In the genomic region with DNA sequence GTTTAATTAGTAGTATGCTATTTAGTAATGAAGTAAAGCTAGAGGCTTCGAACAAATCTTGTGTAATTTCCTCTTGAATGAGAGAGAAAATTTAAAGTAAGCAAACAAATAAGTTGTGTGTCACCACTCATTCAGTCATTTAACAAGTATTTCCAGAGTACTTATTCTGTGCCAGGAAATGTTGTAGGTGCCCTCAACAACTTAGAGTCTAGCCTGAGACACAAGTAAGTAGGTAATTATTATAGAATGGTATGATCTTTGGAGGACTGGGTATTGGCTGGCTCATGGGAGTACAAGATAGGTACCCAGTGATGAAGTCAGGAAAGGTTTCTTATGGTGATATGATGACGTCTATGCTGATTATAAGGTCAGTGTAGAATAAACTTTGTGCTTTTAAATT, we compare ENCODE assay signal across 20 cellular contexts. TPM values are rescaled to one million over a fixed set of nuclear protein-coding genes. Genes with fewer than 3 reads are reported as not detected.
DNase-seq lines count a peak whose midpoint lies in the region; ATAC-seq and TF ChIP-seq lines count a peak whose summit lies in the region.
"Had no signal": no experiment of that assay in that cellular context is flagged by ENCODE, and none has a peak within 500 bp of the region (broad histone marks: within the 10 kb centered on the region; RNA-seq: fewer than 3 reads in every experiment).

No MANE protein-coding gene starts in this region.

- H3K36me3 Mint-ChIP-seq in Caco-2 (ENCODE audit: insufficient read depth, unreplicated experiment), result peaks cover 4% of the 10 kb centered on the region

- no peak overlapping the region for H2AFZ ChIP-seq in PC-3 (ENCODE audit: low read length)
- H2AFZ ChIP-seq: GM23338 had no signal

- no peaks in the 10 kb centered on the region for H3F3A ChIP-seq in PC-3 (ENCODE audit: low read length, unreplicated experiment)

- no peak overlapping the region for H3K4me3 Mint-ChIP-seq in Caco-2 (ENCODE audit: unreplicated experiment)
- H3K4me3 Mint-ChIP-seq: CD14-positive monocyte; CD4-positive, alpha-beta memory T cell; GM23338; HFFc6; IgD-negative memory B cell had no signal

- no peaks in the 10 kb centered on the region for H3K9me3 ChIP-seq in PC-3 (ENCODE audit: low read length)
- H3K9me3 ChIP-seq in left lung, result no peaks in the 10 kb centered on the region
- no peaks in the 10 kb centered on the region for H3K9me3 ChIP-seq in Caco-2
- H3K9me3 ChIP-seq: A549 had no signal

- intact Hi-C loops in PC-3 (cut with micrococcal nuclease), result no loop called here
- intact Hi-C loops in left lung (cut with DNase I), result no loop called here
- intact Hi-C loops in Caco-2 (cut with micrococcal nuclease; ENCODE audit: unreplicated experiment), result no loop called here

- peaks cover 48% of the 10 kb centered on the region for H3K36me3 ChIP-seq in PC-3 (ENCODE audit: low read depth, low read length)
- peaks cover 0 to 19% of the 10 kb centered on the region in 2 donors for H3K36me3 ChIP-seq in left lung
- no peaks in the 10 kb centered on the region; the same call in none of the 2 replicates for H3K36me3 ChIP-seq in Caco-2 (ENCODE audit: control insufficient read depth, insufficient read depth, low read length)

- H4K20me1 ChIP-seq in PC-3 (ENCODE audit: low read length), result no peaks in the 10 kb centered on the region
- H4K20me1 ChIP-seq: BLaER1 had no signal

- no peak overlapping the region for H3K4me3 ChIP-seq in PC-3 (ENCODE audit: low read length)
- H3K4me3 ChIP-seq in epithelial cell of esophagus (ENCODE audit: low read length), result no peak overlapping the region
- H3K4me3 ChIP-seq in left lung, result no peak overlapping the region
- H3K4me3 ChIP-seq in Caco-2 (ENCODE audit: low read depth, low read length), result no peak overlapping the region
- H3K4me3 ChIP-seq: A549, BLaER1, GM23338 had no signal

- H3K27me3 ChIP-seq in PC-3 (ENCODE audit: low read length) (no peaks in the 10 kb centered on the region), left lung (no peaks in the 10 kb centered on the region), Caco-2 (replicated peaks; ENCODE audit: control insufficient read depth, insufficient read depth, low read length) (no peaks in the 10 kb centered on the region)
- H3K27me3 ChIP-seq: BLaER1 had no signal

- H3K27me3 Mint-ChIP-seq in Caco-2 (ENCODE audit: insufficient read depth, unreplicated experiment), result no peaks in the 10 kb centered on the region
- H3K27me3 Mint-ChIP-seq: CD4-positive, alpha-beta memory T cell; IgD-negative memory B cell had no signal

- H3K9me2 ChIP-seq in PC-3 (replicated peaks; ENCODE audit: low read length), result no peaks in the 10 kb centered on the region

- CTCF ChIA-PET in PC-3 (lab: Charles Lee), result no interaction called here
- CTCF ChIA-PET in Caco-2 (lab: Charles Lee), result no interaction called here
- CTCF ChIA-PET in HEK293T (lab: Yijun Ruan, JAX), result interaction anchor here (0.6 kb wide), 2 partner anchors 220 to 1997 kb away, joined by 3 to 4 read pairs; no protein-coding TSS in a partner anchor

- no peak overlapping the region for H3K4me2 ChIP-seq in PC-3 (ENCODE audit: low read length)
- H3K4me2 ChIP-seq: A549, BLaER1, GM23338 had no signal

- peak; percentile 71 for ATAC-seq in PC-3
- ATAC-seq in left lung, result peak; percentile 90
- ATAC-seq: A549, GM23338, HepG2 had no signal

- peak; percentile 3 for DNase-seq in AG08396 (ENCODE audit: low spot score)
- DNase-seq in PC-3, result peak; percentile 50
- DNase-seq in epithelial cell of esophagus (ENCODE audit: low read depth), result peak; percentile 36
- no peak for DNase-seq in left lung
- DNase-seq in Caco-2, result no peak
- no peak for DNase-seq in HEK293T (ENCODE audit: extremely low spot score)
- DNase-seq in NCI-H1417 treated with DMSO at 0.1 percent for 48 hours (lab: John Stamatoyannopoulos, UW), result no peak
- no peak for DNase-seq in stimulated activated CD4-positive, alpha-beta T cell treated with anti-CD3 and anti-CD28 coated beads, Interleukin-4, amount 100 ng/mL, for 4 hours
- DNase-seq: Calu3; CD4-positive, alpha-beta memory T cell; GDM1; HCEC 1CT; HFFc6 had no signal

- no peak for TF ChIP-seq CTCF in PC-3 (conservative IDR thresholded peaks at IDR 0.05; ENCODE audit: low read depth, low read length)
- no peak for TF ChIP-seq CTCF in epithelial cell of esophagus (IDR thresholded peaks at IDR 0.05; ENCODE audit: insufficient read depth, low read depth, low read length, missing control alignments)
- TF ChIP-seq CTCF in left lung (IDR thresholded peaks at IDR 0.05), result no peak
- TF ChIP-seq CTCF in Caco-2 (IDR thresholded peaks at IDR 0.05; ENCODE audit: insufficient read depth in 1 of 2, low read depth in 1 of 2, low read length in 1 of 2, severe bottlenecking in 1 of 2, unreplicated experiment in 1 of 2), result no peak

- H3K9ac ChIP-seq in PC-3 (ENCODE audit: low read length), result no peak overlapping the region
- H3K9ac ChIP-seq: BLaER1 had no signal

- H3K4me1 ChIP-seq in PC-3 (ENCODE audit: insufficient read depth, low read length) (peaks cover 8% of the 10 kb centered on the region), left lung (no peaks in the 10 kb centered on the region), Caco-2 (no peaks in the 10 kb centered on the region)
- H3K4me1 ChIP-seq: A549, BLaER1 had no signal

- no peaks in the 10 kb centered on the region for H3K9me3 Mint-ChIP-seq in Caco-2 (ENCODE audit: unreplicated experiment)
- H3K9me3 Mint-ChIP-seq: CD14-positive monocyte; CD4-positive, alpha-beta memory T cell; GM23338; HFFc6; IgD-negative memory B cell had no signal

- no peak overlapping the region for H3K27ac Mint-ChIP-seq in Caco-2 (ENCODE audit: unreplicated experiment)
- H3K27ac Mint-ChIP-seq: CD14-positive monocyte; CD4-positive, alpha-beta memory T cell; GM23338; HFFc6; IgD-negative memory B cell had no signal

- no peak overlapping the region for H3K27ac ChIP-seq in PC-3 (ENCODE audit: low read length)
- H3K27ac ChIP-seq in left lung, result no peak overlapping the region
- H3K27ac ChIP-seq: 22Rv1, A549, BLaER1 had no signal

- POLR2A ChIA-PET in PC-3 (lab: Charles Lee; ENCODE audit: unreplicated experiment) (no interaction called here), Caco-2 (lab: Charles Lee) (no interaction called here), HEK293T (lab: Yijun Ruan, JAX) (no interaction called here)

- BruUV-seq in PC-3 (replicated peaks; lab: Mats Ljungman, UMichigan) (no TSS peak), Caco-2 (replicated peaks; lab: Mats Ljungman, UMichigan) (no TSS peak)

- H3K4me1 Mint-ChIP-seq in Caco-2 (ENCODE audit: low read depth, unreplicated experiment), result no peaks in the 10 kb centered on the region
- H3K4me1 Mint-ChIP-seq: CD14-positive monocyte, GM23338, IgD-negative memory B cell had no signal

- no peaks in the 10 kb centered on the region for H3K79me2 ChIP-seq in PC-3 (ENCODE audit: low read length)

TF ChIP-seq in HEK293T, 16 proteins besides CTCF, POLR2A, EP300 and RAD21:
- TF ChIP-seq FOXK2 (IDR thresholded peaks at IDR 0.05), result no peak
- no peak for TF ChIP-seq ELF4 (IDR thresholded peaks at IDR 0.05)
- TF ChIP-seq PKNOX1 (IDR thresholded peaks at IDR 0.05), result no peak
- no peak for TF ChIP-seq FOXA1 (IDR thresholded peaks at IDR 0.05)
- no peak for TF ChIP-seq LEF1 (IDR thresholded peaks at IDR 0.05; ENCODE audit: borderline replicate concordance)
- TF ChIP-seq HDGF (IDR thresholded peaks at IDR 0.05; ENCODE audit: borderline replicate concordance), result no peak
- no peak for TF ChIP-seq ARNT (IDR thresholded peaks at IDR 0.05)
- no peak for TF ChIP-seq CTBP1 (IDR thresholded peaks at IDR 0.05; ENCODE audit: borderline replicate concordance)

RNA-seq across cellular contexts. Expression of gene METTL18, which starts 17.4 kb away (rescaled TPM):
- 7.3 and 7.4 TPM in 2 replicates for total RNA-seq in PC-3 (2014; rRNA removed)
- 1 to 10 TPM; 4.8 to 5.4 TPM for total RNA-seq in left lung
- 6.9 and 7.9 TPM in 2 replicates for total RNA-seq in Caco-2 (2022)

Comparison
In these comparisons a context has a peak if more than half of its experiments do, and no peak if none do; other contexts are left out.
1. DNase-seq: peak in AG08396 (single experiment), PC-3 (single experiment) and epithelial cell of esophagus (single experiment); none in left lung (0 of 2), Caco-2 (0 of 2), HEK293T (single experiment), NCI-H1417 treated with DMSO at 0.1 percent for 48 hours (single experiment) and stimulated activated CD4-positive, alpha-beta T cell treated with anti-CD3 and anti-CD28 coated beads, Interleukin-4, amount 100 ng/mL, for 4 hours (0 of 2).